20 cellular contexts compared by ENCODE assay signal in genomic region chr13:28438067-28438466, GRCh38. TPM values are rescaled to one million over a fixed set of nuclear protein-coding genes. Genes with fewer than 3 reads are reported as not detected.
DNase-seq lines count a peak whose midpoint lies in the region; ATAC-seq, FAIRE-seq and TF ChIP-seq lines count a peak whose summit lies in the region.
"Had no signal": no experiment of that assay in that cellular context is flagged by ENCODE, and none has a peak within 500 bp of the region (broad histone marks: within the 10 kb centered on the region; RNA-seq: fewer than 3 reads in every experiment).

No MANE protein-coding gene starts in this region.

- no peaks in the 10 kb centered on the region for H3K79me1 ChIP-seq in H1 (ENCODE audit: low read depth, low read length)

- no peak overlapping the region; the same call in 1 of the 2 replicates for H2BK12ac ChIP-seq in H1 (ENCODE audit: low read depth, low read length)

- peak overlapping the region; percentile 75 for H4K5ac ChIP-seq in H1 (ENCODE audit: insufficient read length, low read depth, low read length)

- TF ChIP-seq CTCF in HepG2 (CRISPR knock-in tag; IDR thresholded peaks at IDR 0.05) (no peak), right lobe of liver (IDR thresholded peaks at IDR 0.05) (no peak), H1 (IDR thresholded peaks at IDR 0.05; ENCODE audit: control extremely low read depth in 1 of 3, insufficient read depth in 1 of 3, low read depth in 1 of 3, low read length in 3 of 3) (no peak), uterus (IDR thresholded peaks at IDR 0.05) (no peak), coronary artery (IDR thresholded peaks at IDR 0.05) (no peak)

- H3K14ac ChIP-seq in H1 (ENCODE audit: insufficient read length) = no peak overlapping the region

- no peak overlapping the region for H3K4me2 ChIP-seq in HepG2 (ENCODE audit: low read depth, low read length)
- H3K4me2 ChIP-seq in H1 (ENCODE audit: insufficient read depth in 1 of 2, low read depth in 2 of 2, low read length in 2 of 2) = peak overlapping the region in 1 of 2 experiments; percentile 76; a peak in 1 of 4 replicates
- H3K4me2 ChIP-seq: A549 had no signal

- TF ChIP-seq EP300 in HepG2 (IDR thresholded peaks at IDR 0.05; ENCODE audit: low read depth in 2 of 2, low read length in 2 of 2) (no peak), HepG2 (CRISPR knock-in tag; IDR thresholded peaks at IDR 0.05; ENCODE audit: borderline replicate concordance) (no peak), H1 (IDR thresholded peaks at IDR 0.05; ENCODE audit: borderline replicate concordance in 1 of 2, low read depth in 2 of 2, low read length in 2 of 2) (no peak)

- ATAC-seq in HepG2 (no peak), right lobe of liver (no peak), HG02973 (IDR thresholded peaks at IDR 0.05; ENCODE audit: unreplicated experiment) (no peak)
- ATAC-seq: A549 had no signal

- intact Hi-C loops in HepG2 (cut with micrococcal nuclease; ENCODE audit: unreplicated experiment) (no loop called here), right lobe of liver (cut with DNase I) (no loop called here), uterus (cut with DNase I; ENCODE audit: low total_unique reads) (no loop called here), posterior vena cava (cut with DNase I) (no loop called here)

- H3K79me2 ChIP-seq in HepG2 (ENCODE audit: insufficient read depth, low read length) (no peaks in the 10 kb centered on the region), H1 (ENCODE audit: control insufficient read depth in 1 of 2, insufficient read depth in 2 of 2, low read length in 2 of 2) (peaks cover 0 to 26% of the 10 kb centered on the region in 2 experiments; a peak in 2 of 4 replicates)

- no peak overlapping the region for H3K18ac ChIP-seq in H1 (ENCODE audit: extremely low read depth, low read length)

- H3K4me3 ChIP-seq in HepG2 (replicated peaks in 1 of 3; ENCODE audit: insufficient read depth in 1 of 3, low read depth in 2 of 3, low read length in 3 of 3) = no peak overlapping the region
- H3K4me3 ChIP-seq in right lobe of liver = no peak overlapping the region
- no peak overlapping the region; a peak in 1 of 8 replicates for H3K4me3 ChIP-seq in H1 (ENCODE audit: extremely low read depth in 1 of 4, insufficient read depth in 2 of 4, low read depth in 3 of 4, low read length in 4 of 4)
- no peak overlapping the region for H3K4me3 ChIP-seq in iPS-20b (ENCODE audit: low read length)
- no peak overlapping the region for H3K4me3 ChIP-seq in uterus
- H3K4me3 ChIP-seq in coronary artery = no peak overlapping the region
- H3K4me3 ChIP-seq: A549, GM23248 had no signal

- H2AK5ac ChIP-seq in H1 (ENCODE audit: low read depth, low read length) = no peak overlapping the region

- CTCF ChIA-PET in HepG2 (lab: Yijun Ruan, JAX; ENCODE audit: low intra/inter-chr PET ratio, low total read pairs) = no interaction called here
- CTCF ChIA-PET in H1 (lab: Charles Lee; ENCODE audit: partially characterized antibody) = interaction anchor here (0.7 to 1.5 kb wide), 4 partner anchors 16 to 239 kb away, joined by 3 to 5 read pairs (median 4); no protein-coding TSS in a partner anchor

- POLR2A ChIA-PET in HepG2 (lab: Yijun Ruan, JAX) = no interaction called here
- POLR2A ChIA-PET in H1 (lab: Charles Lee; ENCODE audit: partially characterized antibody) = interaction anchor here (1.1 to 2.9 kb wide), 4 partner anchors 8 to 65 kb away, joined by 3 to 21 read pairs (median 6); no protein-coding TSS in a partner anchor

- H3K9ac ChIP-seq in HepG2 (ENCODE audit: insufficient read depth, low read depth, low read length) (no peak overlapping the region), H1 (replicated peaks in 1 of 4; ENCODE audit: extremely low read depth in 1 of 4, low read depth in 3 of 4, low read length in 3 of 4) (no peak overlapping the region), iPS-20b (ENCODE audit: low read depth, low read length) (peak overlapping the region; percentile 49; the same call in 1 of the 2 replicates)
- H3K9ac ChIP-seq: GM23248 had no signal

- H2BK5ac ChIP-seq in H1 (ENCODE audit: low read depth, low read length) = peak overlapping the region; percentile 13; the same call in 1 of the 2 replicates

- H4K20me1 ChIP-seq in HepG2 (ENCODE audit: insufficient read depth, low read length) (no peaks in the 10 kb centered on the region), H1 (replicated peaks in 1 of 2; ENCODE audit: control insufficient read depth in 1 of 2, insufficient read depth in 2 of 2, low read length in 2 of 2) (no peaks in the 10 kb centered on the region)

- FAIRE-seq in HepG2 (lab: Jason Lieb, UNC) (no peak), H1 (lab: Jason Lieb, UNC) (no peak)
- FAIRE-seq: A549, GM12892, GM18507 had no signal

- no peak for DNase-seq in HepG2 (ENCODE audit: low spot score)
- no peak for DNase-seq in right lobe of liver
- no peak for DNase-seq in H1 (ENCODE audit: low read depth in 1 of 2, low spot score in 2 of 2)
- DNase-seq in uterus = no peak
- DNase-seq in coronary artery (ENCODE audit: low spot score) = no peak
- no peak for DNase-seq in posterior vena cava (ENCODE audit: low spot score)
- DNase-seq: AML-193; CD4-positive, alpha-beta T cell; DMS153; DMS79; GDM1; GM23248; IMR-90 had no signal

- no peaks in the 10 kb centered on the region for H3K4me1 ChIP-seq in HepG2 (ENCODE audit: insufficient read depth, low read length)
- no peaks in the 10 kb centered on the region for H3K4me1 ChIP-seq in right lobe of liver
- peaks cover 17 to 44% (median 34%) of the 10 kb centered on the region in 4 experiments for H3K4me1 ChIP-seq in H1 (replicated peaks in 1 of 4; ENCODE audit: control insufficient read depth in 3 of 4, insufficient read depth in 4 of 4, low read length in 3 of 4)
- peaks cover 57% of the 10 kb centered on the region for H3K4me1 ChIP-seq in iPS-20b (ENCODE audit: insufficient read depth, low read length)
- no peaks in the 10 kb centered on the region for H3K4me1 ChIP-seq in uterus
- H3K4me1 ChIP-seq: A549 had no signal

- no peak overlapping the region for H3K27ac ChIP-seq in HepG2 (ENCODE audit: extremely low read length, insufficient read depth, low read length)
- no peak overlapping the region for H3K27ac ChIP-seq in right lobe of liver
- peak overlapping the region; percentile 12; the same call in 1 of the 2 replicates for H3K27ac ChIP-seq in H1 (ENCODE audit: low read depth, low read length)
- peak overlapping the region; percentile 79 for H3K27ac ChIP-seq in iPS-20b (ENCODE audit: low read length)
- no peak overlapping the region for H3K27ac ChIP-seq in uterus
- H3K27ac ChIP-seq in coronary artery = no peak overlapping the region
- H3K27ac ChIP-seq: 22Rv1, A549, C4-2B, GM23248 had no signal

- TF ChIP-seq POLR2A in HepG2 (IDR thresholded peaks at IDR 0.05; ENCODE audit: insufficient read depth in 1 of 2, low read depth in 2 of 2, low read length in 2 of 2) = no peak
- TF ChIP-seq POLR2A in right lobe of liver (IDR thresholded peaks at IDR 0.05) = no peak
- no peak for TF ChIP-seq POLR2A in H1 (IDR thresholded peaks at IDR 0.05; ENCODE audit: control extremely low read depth in 1 of 2, low read depth in 2 of 2, low read length in 2 of 2)
- TF ChIP-seq POLR2A in uterus (IDR thresholded peaks at IDR 0.05) = no peak

- H3K9me3 ChIP-seq in HepG2 (ENCODE audit: low read length) (no peaks in the 10 kb centered on the region), right lobe of liver (no peaks in the 10 kb centered on the region), H1 (ENCODE audit: insufficient read depth in 2 of 2, low read depth in 1 of 2, low read length in 1 of 2) (no peaks in the 10 kb centered on the region), iPS-20b (ENCODE audit: insufficient read depth, low read depth, low read length) (no peaks in the 10 kb centered on the region), uterus (no peaks in the 10 kb centered on the region)
- H3K9me3 ChIP-seq: A549 had no signal

- TF ChIP-seq RAD21 in HepG2 (CRISPR knock-in tag; IDR thresholded peaks at IDR 0.05) (no peak), H1 (IDR thresholded peaks at IDR 0.05 in 1 of 2, conservative IDR thresholded peaks at IDR 0.05 in 1 of 2; ENCODE audit: low read depth in 2 of 2, low read length in 2 of 2) (no peak)

- H3K23ac ChIP-seq in H1 (ENCODE audit: insufficient read length) = no peak overlapping the region

- no peaks in the 10 kb centered on the region for H3K23me2 ChIP-seq in H1 (ENCODE audit: low read depth, low read length)

- peak overlapping the region; percentile 45 for H4K91ac ChIP-seq in H1 (replicated peaks; ENCODE audit: insufficient read length, low read length)

- H4K8ac ChIP-seq in H1 (ENCODE audit: extremely low read depth, insufficient read depth, low read length) = no peak overlapping the region

- H2BK20ac ChIP-seq in H1 (ENCODE audit: low read length) = no peak overlapping the region

- H2AFZ ChIP-seq in HepG2 (ENCODE audit: low read length) (no peak overlapping the region), H1 (ENCODE audit: low read length) (no peak overlapping the region)
- H2AFZ ChIP-seq: GM23248 had no signal

- H3K27me3 ChIP-seq in HepG2 (ENCODE audit: control insufficient read depth in 1 of 2, insufficient read depth in 2 of 2, low read length in 2 of 2) (peaks cover 0 to 22% of the 10 kb centered on the region in 2 experiments; a peak in 1 of 5 replicates), right lobe of liver (no peaks in the 10 kb centered on the region), H1 (replicated peaks in 1 of 4; ENCODE audit: control insufficient read depth in 3 of 4, extremely low read depth in 1 of 4, insufficient read depth in 3 of 4, low read length in 3 of 4) (no peaks in the 10 kb centered on the region), iPS-20b (ENCODE audit: insufficient read depth, low read length) (no peaks in the 10 kb centered on the region), uterus (no peaks in the 10 kb centered on the region)

- in situ Hi-C loops in HepG2 (cut with HindIII; ENCODE audit: extremely low pct_ligation_motif_present, low pct_unique_long_range_greater_than_20kb) = no loop called here

- BruUV-seq in HepG2 (replicated peaks; lab: Mats Ljungman, UMichigan) = no TSS peak

- no peak overlapping the region for H3K4ac ChIP-seq in H1 (replicated peaks; ENCODE audit: insufficient read length, low read depth, low read length)

- no peak overlapping the region for H3K56ac ChIP-seq in H1 (replicated peaks; ENCODE audit: insufficient read length, low read depth, low read length)

- 18% methylated on average over 8 of the region's 8 CpGs for WGBS in HepG2 (ENCODE audit: low lambda C conversion rate)
- 57% methylated on average over 8 of the region's 8 CpGs for WGBS in right lobe of liver (ENCODE audit: insufficient coverage, low coverage, low lambda C conversion rate, missing lambda C conversion rate)
- WGBS in H1 (ENCODE audit: extremely low coverage in 1 of 2, insufficient coverage in 1 of 2, insufficient read length in 1 of 2, insufficient replicate concordance in 2 of 2, low coverage in 1 of 2, low lambda C conversion rate in 2 of 2, missing lambda C conversion rate in 1 of 2), 2 experiments = 67% methylated on average over 8 of the region's 8 CpGs; no CpG with 5 or more reads in 1 of the 2 experiments

- peak overlapping the region; percentile 80 for H2BK120ac ChIP-seq in H1 (replicated peaks; ENCODE audit: low read depth, low read length)

- H3K36me3 ChIP-seq in HepG2 (replicated peaks in 1 of 2; ENCODE audit: control insufficient read depth in 1 of 2, insufficient read depth in 2 of 2, low read length in 2 of 2) (no peaks in the 10 kb centered on the region), right lobe of liver (no peaks in the 10 kb centered on the region), H1 (ENCODE audit: control insufficient read depth in 2 of 4, insufficient read depth in 4 of 4, low read length in 3 of 4) (peaks cover 6 to 38% (median 18%) of the 10 kb centered on the region in 4 experiments; a peak in 7 of 8 replicates), iPS-20b (ENCODE audit: insufficient read depth, low read depth, low read length) (peaks cover 55% of the 10 kb centered on the region), uterus (no peaks in the 10 kb centered on the region)

- no peak overlapping the region for H2BK15ac ChIP-seq in H1 (ENCODE audit: low read length)

RNA-seq across cellular contexts. Expression of gene FLT1, which starts 56.9 kb away (rescaled TPM):
- total RNA-seq in HepG2 (2016; rRNA removed; fragmentation: Illumina TruSeq; extraction: Trizol) = 0.02 TPM in 1 of 2 replicates, not detected in the other
- total RNA-seq in HepG2 (2016; cell fraction: cytosol; rRNA removed; fragmentation: Illumina TruSeq; extraction: Trizol; ENCODE audit: low read depth) = not detected in 2 replicates
- total RNA-seq in HepG2 (2016; cell fraction: insoluble cytoplasmic fraction; rRNA removed; fragmentation: Illumina TruSeq; extraction: Trizol) = not detected in 2 replicates
- total RNA-seq in HepG2 (2016; cell fraction: membrane; rRNA removed; fragmentation: Illumina TruSeq; extraction: Trizol) = not detected in 2 replicates
- total RNA-seq in HepG2 (2016; cell fraction: nucleus; rRNA removed; fragmentation: Illumina TruSeq; extraction: Trizol) = not detected in 2 replicates
- polyA plus RNA-seq in HepG2 (2011; rRNA removed) = not detected in 2 replicates
- 0.03 TPM in 1 of 2 replicates, not detected in the other for polyA plus RNA-seq in HepG2 (2011; cell fraction: cytosol; rRNA removed)
- not detected in 2 replicates for polyA plus RNA-seq in HepG2 (2011; cell fraction: nucleus; rRNA removed)
- not detected in 2 replicates for polyA plus RNA-seq in HepG2 (2012)
- polyA plus RNA-seq in HepG2 (2016; cell fraction: cytosol; fragmentation: Illumina TruSeq; extraction: Trizol; ENCODE audit: low read depth) = not detected in 2 replicates
- not detected in 2 replicates for polyA plus RNA-seq in HepG2 (2016; cell fraction: insoluble cytoplasmic fraction; fragmentation: Illumina TruSeq; extraction: Trizol; ENCODE audit: low read depth)
- not detected in 2 replicates for polyA plus RNA-seq in HepG2 (2016; cell fraction: membrane; fragmentation: Illumina TruSeq; extraction: Trizol; ENCODE audit: low read depth)
- polyA plus RNA-seq in HepG2 (2016; cell fraction: nucleus; fragmentation: Illumina TruSeq; extraction: Trizol; ENCODE audit: insufficient read depth, low read depth) = not detected in 2 replicates
- polyA minus RNA-seq in HepG2 (2011; rRNA and poly(A)+ RNA removed; ENCODE audit: low replicate concordance) = not detected in 2 replicates
- polyA minus RNA-seq in HepG2 (2011; cell fraction: cytosol; rRNA and poly(A)+ RNA removed) = not detected in 2 replicates
- not detected in 2 replicates for polyA minus RNA-seq in HepG2 (2011; cell fraction: nucleus; rRNA and poly(A)+ RNA removed)
- total RNA-seq in right lobe of liver = 10 to 100 TPM; 10.6 to 66.4 (median 20.5) TPM
- 82.1 and 90.2 TPM in 2 replicates for total RNA-seq in H1 (2021; fragmentation: NEBNext Ultra II Directional; extraction: Animal tissue kit (Norgen Biotek cat#: 25700))
- 19.7 and 25.3 TPM in 2 replicates for polyA plus RNA-seq in H1 (2011; rRNA removed)
- 23.1 TPM for polyA plus RNA-seq in H1 (2011; cell fraction: cytosol; rRNA removed)
- polyA plus RNA-seq in H1 (2011; cell fraction: nucleus; rRNA removed) = 64.4 TPM
- polyA plus RNA-seq in H1 (2012, experiment 1 of 2) = 31.7 to 56.7 TPM (median 41.7 TPM) in 4 replicates
- 3.4 TPM for polyA plus RNA-seq in H1 (2012, experiment 2 of 2)
- 79.6 TPM for polyA plus RNA-seq in H1 (2013, experiment 1 of 2)
- 76.6 TPM for polyA plus RNA-seq in H1 (2013, experiment 2 of 2)
- polyA minus RNA-seq in H1 (2011; rRNA and poly(A)+ RNA removed) = 73.4 and 80.6 TPM in 2 replicates
- polyA minus RNA-seq in H1 (2011; cell fraction: cytosol; rRNA and poly(A)+ RNA removed) = 41.2 TPM
- 70.9 TPM for polyA minus RNA-seq in H1 (2011; cell fraction: nucleus; rRNA and poly(A)+ RNA removed)
- 10 to 100 TPM; 53.2 to 95.3 (median 62.0) TPM for total RNA-seq in uterus
- total RNA-seq in posterior vena cava = 10 to 100 TPM; 32.0 to 32.7 TPM
- polyA plus RNA-seq: A549 had no signal

Comparison
In these comparisons a context has a peak if more than half of its experiments do, and no peak if none do; other contexts are left out.
1. RNA of gene FLT1, which starts 56.9 kb away (total RNA-seq): 82.1 to 90.2 TPM in H1, 53.2 to 95.3 TPM in uterus, 32.0 to 32.7 TPM in posterior vena cava and 10.6 to 66.4 TPM in right lobe of liver; 0.02 TPM in HepG2; every median in the first group is over 10 times any median in the second.
2. H3K27ac ChIP-seq: peak in H1 (single experiment) and iPS-20b (single experiment); none in HepG2 (single experiment), right lobe of liver (0 of 3), uterus (0 of 2) and coronary artery (0 of 2).